10 cellular contexts compared by ENCODE assay signal in the genomic region with DNA sequence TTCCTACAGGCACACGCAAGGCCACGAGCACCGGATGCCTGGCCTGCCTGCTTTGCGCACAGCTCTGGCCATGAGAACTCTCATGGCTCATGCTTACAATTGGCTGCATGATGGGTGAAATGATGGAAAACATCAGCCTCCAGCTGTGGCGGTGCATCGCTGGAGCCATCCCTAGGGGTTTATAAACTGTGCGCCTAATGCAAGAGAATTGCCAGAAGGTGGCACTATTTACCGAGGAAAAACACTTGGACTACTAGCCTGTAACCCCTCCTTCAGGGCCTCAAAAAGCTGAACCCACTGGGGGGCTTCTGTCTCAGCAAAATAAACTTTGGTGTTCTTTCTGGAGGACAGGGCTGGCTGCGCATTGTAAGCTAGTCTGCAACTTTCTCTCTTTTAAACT. TPM values are rescaled to one million over a fixed set of nuclear protein-coding genes. Genes with fewer than 3 reads are reported as not detected.
DNase-seq lines count a peak whose midpoint lies in the region; ATAC-seq lines count a peak whose summit lies in the region.
"Had no signal": no experiment of that assay in that cellular context is flagged by ENCODE, and none has a peak within 500 bp of the region (broad histone marks: within the 10 kb centered on the region; RNA-seq: fewer than 3 reads in every experiment).

No MANE protein-coding gene starts in this region.

- no peak overlapping the region for H3K27ac Mint-ChIP-seq in activated CD4-positive, alpha-beta T cell treated with anti-CD3 and anti-CD28 coated beads, Interleukin-2, amount 10 ng/mL, durations not matched to agents 24 days and 14 days
- H3K27ac Mint-ChIP-seq: activated CD4-positive, alpha-beta memory T cell treated with anti-CD3 and anti-CD28 coated beads, Interleukin-2, amount 10 ng/mL, durations not matched to agents 7 days and 5 days had no signal

- peak; percentile 55 for DNase-seq in activated CD4-positive, alpha-beta T cell treated with anti-CD3 and anti-CD28 coated beads, Interleukin-2, amount 10 ng/mL, durations not matched to agents 24 days and 14 days
- DNase-seq in activated CD4-positive, alpha-beta T cell treated with anti-CD3 and anti-CD28 coated beads, Interleukin-2, amount 50 U/mL, for 48 hours: no peak
- peak; percentile 30 for DNase-seq in NOMO-1 treated with DMSO at 0.1 percent for 48 hours (lab: John Stamatoyannopoulos, UW; ENCODE audit: unreplicated experiment)
- DNase-seq in fibroblast of gingiva (ENCODE audit: low read depth): peak; percentile 1
- DNase-seq in stromal cell of bone marrow (ENCODE audit: low read depth): peak; percentile 4
- DNase-seq in NCI-H1436 treated with DMSO at 0.1 percent for 48 hours (lab: John Stamatoyannopoulos, UW): no peak
- no peak for DNase-seq in NCI-H2107 treated with DMSO at 0.1 percent for 48 hours (lab: John Stamatoyannopoulos, UW; ENCODE audit: unreplicated experiment)
- DNase-seq: activated CD4-positive, alpha-beta memory T cell treated with anti-CD3 and anti-CD28 coated beads, Interleukin-2, amount 10 ng/mL, durations not matched to agents 7 days and 5 days; naive B cell had no signal

- H3K36me3 Mint-ChIP-seq in activated CD4-positive, alpha-beta T cell treated with anti-CD3 and anti-CD28 coated beads, Interleukin-2, amount 10 ng/mL, durations not matched to agents 24 days and 14 days (ENCODE audit: low read depth): peaks cover 4% of the 10 kb centered on the region
- H3K36me3 Mint-ChIP-seq: naive B cell had no signal

- H3K27me3 Mint-ChIP-seq in activated CD4-positive, alpha-beta T cell treated with anti-CD3 and anti-CD28 coated beads, Interleukin-2, amount 10 ng/mL, durations not matched to agents 24 days and 14 days: no peaks in the 10 kb centered on the region
- H3K27me3 Mint-ChIP-seq: activated CD4-positive, alpha-beta memory T cell treated with anti-CD3 and anti-CD28 coated beads, Interleukin-2, amount 10 ng/mL, durations not matched to agents 7 days and 5 days; naive B cell had no signal

- H3K4me1 Mint-ChIP-seq in activated CD4-positive, alpha-beta T cell treated with anti-CD3 and anti-CD28 coated beads, Interleukin-2, amount 10 ng/mL, durations not matched to agents 24 days and 14 days: no peaks in the 10 kb centered on the region
- H3K4me1 Mint-ChIP-seq: activated CD4-positive, alpha-beta memory T cell treated with anti-CD3 and anti-CD28 coated beads, Interleukin-2, amount 10 ng/mL, durations not matched to agents 7 days and 5 days; naive B cell had no signal

- ATAC-seq in HG02981 (IDR thresholded peaks at IDR 0.05; ENCODE audit: unreplicated experiment): no peak

- intact Hi-C loops in activated CD4-positive, alpha-beta T cell treated with anti-CD3 and anti-CD28 coated beads, Interleukin-2, amount 10 ng/mL, durations not matched to agents 24 days and 14 days (cut with micrococcal nuclease): no loop called here

- no peak overlapping the region for H3K4me3 Mint-ChIP-seq in activated CD4-positive, alpha-beta T cell treated with anti-CD3 and anti-CD28 coated beads, Interleukin-2, amount 10 ng/mL, durations not matched to agents 24 days and 14 days
- H3K4me3 Mint-ChIP-seq: activated CD4-positive, alpha-beta memory T cell treated with anti-CD3 and anti-CD28 coated beads, Interleukin-2, amount 10 ng/mL, durations not matched to agents 7 days and 5 days; naive B cell had no signal

- H3K9me3 Mint-ChIP-seq in activated CD4-positive, alpha-beta T cell treated with anti-CD3 and anti-CD28 coated beads, Interleukin-2, amount 10 ng/mL, durations not matched to agents 24 days and 14 days: no peaks in the 10 kb centered on the region
- H3K9me3 Mint-ChIP-seq: activated CD4-positive, alpha-beta memory T cell treated with anti-CD3 and anti-CD28 coated beads, Interleukin-2, amount 10 ng/mL, durations not matched to agents 7 days and 5 days; naive B cell had no signal

RNA-seq across cellular contexts. Expression of a gene that starts 51.9 kb away (rescaled TPM):
- total RNA-seq in activated CD4-positive, alpha-beta T cell treated with anti-CD3 and anti-CD28 coated beads, Interleukin-2, amount 10 ng/mL, durations not matched to agents 24 days and 14 days: 23.3 and 23.7 TPM in 2 replicates

Comparison
In these comparisons a context has a peak if more than half of its experiments do, and no peak if none do; other contexts are left out.
1. DNase-seq: peak in activated CD4-positive, alpha-beta T cell treated with anti-CD3 and anti-CD28 coated beads, Interleukin-2, amount 10 ng/mL, durations not matched to agents 24 days and 14 days (single experiment), NOMO-1 treated with DMSO at 0.1 percent for 48 hours (single experiment), fibroblast of gingiva (single experiment) and stromal cell of bone marrow (single experiment); none in activated CD4-positive, alpha-beta T cell treated with anti-CD3 and anti-CD28 coated beads, Interleukin-2, amount 50 U/mL, for 48 hours (0 of 2), NCI-H1436 treated with DMSO at 0.1 percent for 48 hours (single experiment) and NCI-H2107 treated with DMSO at 0.1 percent for 48 hours (single experiment).